25 cellular contexts compared by ENCODE assay signal in the genomic region with DNA sequence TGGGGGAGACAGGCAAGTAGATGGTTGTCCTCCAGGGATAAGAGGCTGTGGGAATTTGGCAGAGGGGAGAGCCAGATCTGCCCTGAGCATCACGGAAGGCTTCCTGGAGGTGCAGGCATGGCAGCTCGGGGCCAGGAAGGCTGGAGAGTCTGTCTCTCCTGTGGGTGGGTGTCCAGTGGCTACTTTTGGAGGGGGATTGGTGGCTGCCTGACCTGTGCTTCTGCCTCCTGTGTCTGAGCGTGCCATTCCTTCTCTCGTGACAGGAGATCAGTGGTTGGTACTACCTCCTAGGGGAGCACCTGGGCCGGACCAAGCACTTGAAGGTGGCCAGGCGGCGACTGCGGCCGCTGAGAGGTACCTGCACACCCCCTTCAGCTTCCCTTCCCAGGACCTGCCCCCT.
"Had no signal": no experiment of that assay in that cellular context is flagged by ENCODE, and none has a peak within 500 bp of the region (broad histone marks: within the 10 kb centered on the region; RNA-seq: fewer than 3 reads in every experiment).

No MANE protein-coding gene starts in this region.

- H3K4me1 ChIP-seq: foreskin keratinocyte had no signal

- H3K36me3 ChIP-seq: lower lobe of right lung had no signal

- H3K4me3 Mint-ChIP-seq: immature natural killer cell, mesothelial cell of epicardium had no signal

- H3K27ac Mint-ChIP-seq: immature natural killer cell, mesothelial cell of epicardium had no signal

- H3K79me2 ChIP-seq: hepatocyte had no signal

- H2AFZ ChIP-seq: hepatocyte had no signal

- DNase-seq: dermis blood vessel endothelial cell; dorsolateral prefrontal cortex; effector CD4-positive, alpha-beta T cell; effector memory CD4-positive, alpha-beta T cell; foreskin keratinocyte; heart left ventricle; hypothalamus; immature natural killer cell; islet precursor cell; kidney; kidney glomerular epithelial cell; left colon; left ventricle myocardium inferior; lower lobe of right lung; mesenchymal stem cell; mucosa of descending colon had no signal

- H3K9me3 Mint-ChIP-seq: immature natural killer cell, mesothelial cell of epicardium had no signal

- H3K4me2 ChIP-seq: hepatocyte had no signal

- FAIRE-seq: colon, endothelial cell of umbilical vein, frontal cortex, kidney had no signal

- H3K27me3 ChIP-seq: dorsolateral prefrontal cortex, esophagus muscularis mucosa, gastroesophageal sphincter, heart left ventricle, hepatocyte had no signal

- H3K36me3 Mint-ChIP-seq: immature natural killer cell had no signal

- ATAC-seq: foreskin keratinocyte, gastroesophageal sphincter, heart left ventricle, left colon, left lobe of liver, lower lobe of right lung, mucosa of descending colon had no signal

- H3K9me3 ChIP-seq: esophagus muscularis mucosa, gastroesophageal sphincter, heart left ventricle, left ventricle myocardium inferior, lower lobe of right lung, mucosa of descending colon had no signal

- H3K4me3 ChIP-seq: coronary artery, dorsolateral prefrontal cortex, esophagus muscularis mucosa, gastroesophageal sphincter, heart left ventricle, hepatocyte, left ventricle myocardium inferior, lower lobe of right lung, mucosa of descending colon had no signal

- H3K27ac ChIP-seq: coronary artery, dorsolateral prefrontal cortex, esophagus muscularis mucosa, foreskin keratinocyte, gastroesophageal sphincter, heart left ventricle, hepatocyte, left ventricle myocardium inferior, lower lobe of right lung had no signal
